In genomic region chr4:138981930-138982390, GRCh38 we compare ENCODE assay signal across 8 cellular contexts. TPM values are rescaled to one million over a fixed set of nuclear protein-coding genes. Genes with fewer than 3 reads are reported as not detected.
DNase-seq lines count a peak whose midpoint lies in the region; ATAC-seq and TF ChIP-seq lines count a peak whose summit lies in the region.

No MANE protein-coding gene starts in this region.

- no peak overlapping the region for H3K4me3 Mint-ChIP-seq in effector memory CD8-positive, alpha-beta T cell

- no peaks in the 10 kb centered on the region for H3K27me3 Mint-ChIP-seq in effector memory CD8-positive, alpha-beta T cell

- H3K27ac ChIP-seq in cardiac muscle cell (no peak overlapping the region), gastrocnemius medialis (peak overlapping the region; percentile 46 to 65 (median 64))

- no peaks in the 10 kb centered on the region for H3K4me1 Mint-ChIP-seq in effector memory CD8-positive, alpha-beta T cell (ENCODE audit: low read depth in 2 of 2)

- no peak overlapping the region for H3K27ac Mint-ChIP-seq in effector memory CD8-positive, alpha-beta T cell

- in situ Hi-C loops in gastrocnemius medialis (cut with MboI; ENCODE audit: low sequenced_read_pairs in 4 of 4) = no loop called here

- no peak overlapping the region for H3K4me3 ChIP-seq in cardiac muscle cell
- H3K4me3 ChIP-seq in gastrocnemius medialis = no peak overlapping the region

- H3K27me3 ChIP-seq in cardiac muscle cell (no peaks in the 10 kb centered on the region), gastrocnemius medialis (no peaks in the 10 kb centered on the region)

- no peaks in the 10 kb centered on the region for H3K36me3 Mint-ChIP-seq in effector memory CD8-positive, alpha-beta T cell (ENCODE audit: insufficient read depth)

- H3K9me3 Mint-ChIP-seq in effector memory CD8-positive, alpha-beta T cell = no peaks in the 10 kb centered on the region

- TF ChIP-seq POLR2A in gastrocnemius medialis (IDR thresholded peaks at IDR 0.05) = no peak

- DNase-seq in GM04504 (ENCODE audit: low read depth) = peak; percentile 23
- peak; percentile 86 for DNase-seq in SKM-1 (lab: John Stamatoyannopoulos, UW; ENCODE audit: unreplicated experiment)
- DNase-seq in cardiac muscle cell (ENCODE audit: low read depth in 1 of 2, low spot score in 1 of 2) = peak in 1 of 2 donors; percentile 93
- DNase-seq in gastrocnemius medialis = peak; percentile 31 to 44
- DNase-seq in 8988T = no peak
- DNase-seq in effector memory CD8-positive, alpha-beta T cell = no peak

- H3K9me3 ChIP-seq in cardiac muscle cell (ENCODE audit: low read depth) (no peaks in the 10 kb centered on the region), gastrocnemius medialis (no peaks in the 10 kb centered on the region)

- H3K36me3 ChIP-seq in cardiac muscle cell (no peaks in the 10 kb centered on the region), gastrocnemius medialis (no peaks in the 10 kb centered on the region)

- ATAC-seq in gastrocnemius medialis (peak; percentile 95 to 96), HG03045 (IDR thresholded peaks at IDR 0.05; ENCODE audit: unreplicated experiment) (no peak), GM19023 (IDR thresholded peaks at IDR 0.05; ENCODE audit: unreplicated experiment) (no peak)
- no peak for ATAC-seq in effector memory CD8-positive, alpha-beta T cell (replicated peaks)

- intact Hi-C loops in gastrocnemius medialis (cut with DNase I; ENCODE audit: low total_unique reads) = loop anchor here (2.0 kb wide), 1 partner anchor 33 kb away; the partner anchor contains the start of gene NOCT

- H3K4me1 ChIP-seq in cardiac muscle cell (ENCODE audit: low read depth) (no peaks in the 10 kb centered on the region), gastrocnemius medialis (peaks cover 3 to 7% of the 10 kb centered on the region in 2 donors)

- peak; percentile 48 for TF ChIP-seq CTCF in cardiac muscle cell (IDR thresholded peaks at IDR 0.05; ENCODE audit: low read depth, low read length)
- TF ChIP-seq CTCF in gastrocnemius medialis (IDR thresholded peaks at IDR 0.05 in 4 of 5, conservative IDR thresholded peaks at IDR 0.05 in 1 of 5) = peak in 2 of 5 experiments; percentile 19 to 28

RNA-seq across cellular contexts. Expression of gene NOCT, which starts 33.6 kb away (rescaled TPM):
- total RNA-seq in cardiac muscle cell (11.1 and 12.6 TPM in 2 replicates), gastrocnemius medialis (10 to 100 TPM in 1 of 4 donors, 1 to 10 TPM in 3; 4.8 to 18.5 (median 9.2) TPM)
- 2.5 and 4.7 TPM in 2 replicates for polyA plus RNA-seq in cardiac muscle cell

Comparison
In these comparisons a context has a peak if more than half of its experiments do, and no peak if none do; other contexts are left out.
1. DNase-seq: peak in GM04504 (single experiment), SKM-1 (single experiment) and gastrocnemius medialis (2 of 2); none in 8988T (single experiment) and effector memory CD8-positive, alpha-beta T cell (0 of 3).
2. ATAC-seq: peak in gastrocnemius medialis (2 of 2); none in HG03045 (single experiment), GM19023 (single experiment) and effector memory CD8-positive, alpha-beta T cell (single experiment).